8 cellular contexts compared by ENCODE assay signal in the genomic region with DNA sequence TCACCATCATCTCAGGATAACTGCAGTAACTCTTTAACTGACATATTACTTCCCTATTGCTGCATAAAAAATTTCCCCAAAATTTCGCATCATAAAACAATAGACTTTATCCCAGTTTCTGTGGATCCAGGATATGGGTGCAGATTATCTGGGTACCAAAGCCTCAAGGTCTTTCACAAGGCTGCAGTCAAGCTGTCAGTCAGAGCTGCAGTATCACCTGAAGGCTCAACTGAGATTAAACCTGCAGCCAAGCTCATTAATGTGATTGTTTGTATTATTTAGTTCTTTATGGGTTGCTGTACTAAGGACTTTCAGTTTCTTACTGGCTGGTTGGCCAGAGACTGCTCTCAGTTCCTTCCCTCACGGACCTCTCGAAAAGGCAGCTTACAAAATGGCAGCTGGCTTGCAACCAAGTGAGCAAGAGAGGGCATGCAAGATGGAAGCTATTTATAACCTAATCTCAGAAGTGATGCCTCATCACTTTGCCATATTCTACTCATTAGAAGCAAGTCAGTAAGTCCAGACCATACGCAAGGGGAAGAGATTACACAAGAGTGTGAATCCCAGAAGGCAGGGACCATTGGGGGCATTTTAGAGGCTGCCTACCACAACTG.
DNase-seq lines count a peak whose midpoint lies in the region; ATAC-seq and TF ChIP-seq lines count a peak whose summit lies in the region.

No MANE protein-coding gene starts in this region.

- no peak overlapping the region for H3K4me3 ChIP-seq in cardiac fibroblast (replicated peaks in 1 of 2; ENCODE audit: low read depth in 2 of 2, low read length in 2 of 2)

- no peak for TF ChIP-seq CTCF in cardiac fibroblast (IDR thresholded peaks at IDR 0.05; ENCODE audit: low read depth, low read length)

- ATAC-seq in GM19328 (IDR thresholded peaks at IDR 0.05; ENCODE audit: unreplicated experiment) (peak; percentile 90), HG03097 (IDR thresholded peaks at IDR 0.05; ENCODE audit: low FRiP score, unreplicated experiment) (peak; percentile 92)

- DNase-seq in AG20443 (ENCODE audit: low spot score) (peak; percentile 40), cardiac fibroblast (ENCODE audit: low read depth in 2 of 2) (peak; percentile 58 to 74), NCI-H2107 (lab: John Stamatoyannopoulos, UW) (no peak), foreskin melanocyte (no peak), NCI-H524 treated with DMSO at 0.1 percent for 48 hours (lab: John Stamatoyannopoulos, UW) (no peak)
- no peak for DNase-seq in stimulated activated CD8-positive, alpha-beta memory T cell treated with anti-CD3 and anti-CD28 coated beads, Interleukin-4, amount 100 ng/mL, for 48 hours

Comparison
In these comparisons a context has a peak if more than half of its experiments do, and no peak if none do; other contexts are left out.
1. DNase-seq: peak in AG20443 (single experiment) and cardiac fibroblast (2 of 2); none in NCI-H2107 (single experiment), foreskin melanocyte (single experiment), stimulated activated CD8-positive, alpha-beta memory T cell treated with anti-CD3 and anti-CD28 coated beads, Interleukin-4, amount 100 ng/mL, for 48 hours (single experiment) and NCI-H524 treated with DMSO at 0.1 percent for 48 hours (single experiment).